In the genomic region with DNA sequence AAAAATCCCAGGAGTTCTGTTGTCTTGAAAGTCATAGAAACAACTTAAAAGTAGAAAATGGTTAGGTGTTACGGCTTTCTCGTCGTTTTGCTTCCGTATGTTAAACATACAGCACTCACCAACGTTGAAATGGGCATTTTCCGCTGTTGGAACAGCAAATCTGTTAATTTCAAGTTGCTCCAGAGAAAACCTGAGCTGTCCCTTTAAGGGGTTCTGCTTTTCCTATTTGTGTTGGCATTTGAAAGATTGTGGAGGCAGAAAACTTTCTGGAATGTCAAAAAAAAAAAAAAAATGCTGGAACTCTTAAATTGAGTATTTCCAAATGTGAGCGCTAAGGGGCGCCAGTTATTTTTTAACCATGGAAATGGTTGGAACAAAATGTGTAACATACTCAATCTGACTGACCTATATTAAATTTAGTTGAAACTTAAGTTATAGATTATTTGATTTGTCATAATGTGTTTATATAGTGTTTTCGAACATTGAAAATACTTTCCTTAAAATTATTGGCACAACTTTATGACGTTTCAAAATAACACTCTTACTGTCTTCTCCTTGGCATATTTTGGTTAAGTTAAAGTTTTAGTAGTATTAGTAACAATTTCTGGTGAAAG, we compare ENCODE assay signal across 8 cellular contexts. TPM values are rescaled to one million over a fixed set of nuclear protein-coding genes. Genes with fewer than 3 reads are reported as not detected.
A peak's percentile ranks its signal among the peaks of the same experiment; 100 is the strongest.
DNase-seq lines count a peak whose midpoint lies in the region; ATAC-seq and TF ChIP-seq lines count a peak whose summit lies in the region.

No MANE protein-coding gene starts in this region.

- POLR2A ChIA-PET in activated CD8-positive, alpha-beta T cell treated with anti-CD3 and anti-CD28 coated beads for 36 hours (lab: Charles Lee), result interaction anchor here (1.3 to 1.5 kb wide), 2 partner anchors 12 to 20 kb away, joined by 3 to 10 read pairs; no protein-coding TSS in a partner anchor

- CTCF ChIA-PET in activated CD8-positive, alpha-beta T cell treated with anti-CD3 and anti-CD28 coated beads for 36 hours (lab: Charles Lee), result interaction anchor here (0.8 to 4.2 kb wide), 7 partner anchors 14 to 539 kb away, joined by 3 to 20 read pairs (median 4); no protein-coding TSS in a partner anchor

- H3K27me3 Mint-ChIP-seq in activated CD8-positive, alpha-beta T cell treated with anti-CD3 and anti-CD28 coated beads for 36 hours, result no peaks in the 10 kb centered on the region
- H3K27me3 Mint-ChIP-seq in nephron progenitor cell (ENCODE audit: low read depth, poor library complexity), result no peaks in the 10 kb centered on the region

- peak overlapping the region; percentile 74 for H3K4me3 Mint-ChIP-seq in activated CD8-positive, alpha-beta T cell treated with anti-CD3 and anti-CD28 coated beads for 36 hours
- H3K4me3 Mint-ChIP-seq in nephron progenitor cell, result peak overlapping the region; percentile 94

- peak; percentile 82 for TF ChIP-seq CTCF in activated CD8-positive, alpha-beta T cell treated with anti-CD3 and anti-CD28 coated beads for 36 hours (IDR thresholded peaks at IDR 0.05)
- TF ChIP-seq CTCF in fibroblast of mammary gland (conservative IDR thresholded peaks at IDR 0.05; ENCODE audit: control insufficient read depth, insufficient read depth, low read depth, low read length) (peak; percentile 61), nephron progenitor cell (IDR thresholded peaks at IDR 0.05) (peak; percentile 81)

- H3K4me3 ChIP-seq in fibroblast of mammary gland (ENCODE audit: control insufficient read depth, low read depth, low read length), result peak overlapping the region; percentile 76

- no peak for ATAC-seq in activated CD8-positive, alpha-beta T cell treated with anti-CD3 and anti-CD28 coated beads for 36 hours
- no peak for ATAC-seq in GM21737 (IDR thresholded peaks at IDR 0.05; ENCODE audit: unreplicated experiment)

- H3K4me1 Mint-ChIP-seq in activated CD8-positive, alpha-beta T cell treated with anti-CD3 and anti-CD28 coated beads for 36 hours (ENCODE audit: low read depth), result peaks cover 46% of the 10 kb centered on the region
- H3K4me1 Mint-ChIP-seq in nephron progenitor cell, result peaks cover 43% of the 10 kb centered on the region

- H3K27ac Mint-ChIP-seq in activated CD8-positive, alpha-beta T cell treated with anti-CD3 and anti-CD28 coated beads for 36 hours, result peak overlapping the region; percentile 88
- peak overlapping the region; percentile 93 for H3K27ac Mint-ChIP-seq in nephron progenitor cell

- no peaks in the 10 kb centered on the region for H3K36me3 Mint-ChIP-seq in activated CD8-positive, alpha-beta T cell treated with anti-CD3 and anti-CD28 coated beads for 36 hours (ENCODE audit: low read depth)
- peaks cover 8% of the 10 kb centered on the region for H3K36me3 Mint-ChIP-seq in nephron progenitor cell (ENCODE audit: low read depth)

- intact Hi-C loops in activated CD8-positive, alpha-beta T cell treated with anti-CD3 and anti-CD28 coated beads for 36 hours (cut with micrococcal nuclease), result loop anchor here (5.0 kb wide), 1 partner anchor 136 kb away; no protein-coding TSS in a partner anchor

- peak; percentile 27 for DNase-seq in activated naive CD4-positive, alpha-beta T cell treated with Interleukin-2 at 50 U/mL for 16 hours
- DNase-seq in activated naive CD4-positive, alpha-beta T cell (lab: John Stamatoyannopoulos, UW), result no peak
- DNase-seq in NCI-H1105 (lab: John Stamatoyannopoulos, UW), result peak; percentile 67
- DNase-seq in activated CD8-positive, alpha-beta T cell treated with anti-CD3 and anti-CD28 coated beads for 36 hours, result peak; percentile 56
- peak; percentile 87 for DNase-seq in fibroblast of mammary gland (ENCODE audit: low read depth)
- peak; percentile 47 for DNase-seq in nephron progenitor cell
- no peak for DNase-seq in NCI-H187 (lab: John Stamatoyannopoulos, UW)

- H3K9me3 Mint-ChIP-seq in activated CD8-positive, alpha-beta T cell treated with anti-CD3 and anti-CD28 coated beads for 36 hours, result no peaks in the 10 kb centered on the region
- no peaks in the 10 kb centered on the region for H3K9me3 Mint-ChIP-seq in nephron progenitor cell

RNA-seq across cellular contexts. Expression of a gene that starts 2.2 kb away (rescaled TPM):
- total RNA-seq in activated CD8-positive, alpha-beta T cell treated with anti-CD3 and anti-CD28 coated beads for 36 hours, result 10 to 100 TPM; 43.3 to 47.5 TPM

Comparison
In these comparisons a context has a peak if more than half of its experiments do, and no peak if none do; other contexts are left out.
1. DNase-seq: peak in activated naive CD4-positive, alpha-beta T cell treated with Interleukin-2 at 50 U/mL for 16 hours (single experiment), NCI-H1105 (single experiment), activated CD8-positive, alpha-beta T cell treated with anti-CD3 and anti-CD28 coated beads for 36 hours (single experiment), fibroblast of mammary gland (single experiment) and nephron progenitor cell (single experiment); none in activated naive CD4-positive, alpha-beta T cell (0 of 4) and NCI-H187 (0 of 2).
2. Peak in every context shown above with its lines, with median percentiles within 50 percentile points of each other: CTCF ChIP-seq.